In genomic region chr4:76977731-76978350, GRCh38 we compare ENCODE assay signal across 13 cellular contexts. TPM values are rescaled to one million over a fixed set of nuclear protein-coding genes. Genes with fewer than 3 reads are reported as not detected.
A peak's percentile ranks its signal among the peaks of the same experiment; 100 is the strongest.
DNase-seq lines count a peak whose midpoint lies in the region; ATAC-seq and TF ChIP-seq lines count a peak whose summit lies in the region.
"Had no signal": no experiment of that assay in that cellular context is flagged by ENCODE, and none has a peak within 500 bp of the region (broad histone marks: within the 10 kb centered on the region; RNA-seq: fewer than 3 reads in every experiment).

No MANE protein-coding gene starts in this region.

- peak overlapping the region; percentile 55; the same call in 1 of the 2 replicates for H3K23ac ChIP-seq in IMR-90 (ENCODE audit: low read depth, low read length)

- peaks cover 86% of the 10 kb centered on the region for H3K79me2 ChIP-seq in ACC112 (ENCODE audit: control insufficient read depth, insufficient read depth, low read length, unreplicated experiment)

- H2BK20ac ChIP-seq in IMR-90 (ENCODE audit: low read depth, low read length) = peak overlapping the region; percentile 66; the same call in 1 of the 2 replicates

- peak overlapping the region; percentile 83 for H3K14ac ChIP-seq in IMR-90 (replicated peaks; ENCODE audit: low read depth, low read length)

- H2AK9ac ChIP-seq in IMR-90 (replicated peaks; ENCODE audit: low read depth, low read length, poor library complexity) = no peak overlapping the region

- H2AK5ac ChIP-seq in IMR-90 (ENCODE audit: low read depth, low read length) = peak overlapping the region; percentile 82

- H3K56ac ChIP-seq in IMR-90 (ENCODE audit: extremely low read depth, insufficient read depth, low read length) = no peak overlapping the region; the same call in 1 of the 2 replicates

- H3K36me3 ChIP-seq in ACC112 (ENCODE audit: insufficient read depth, low read length) (no peaks in the 10 kb centered on the region), IMR-90 (ENCODE audit: control insufficient read depth, insufficient read depth, low read length) (peaks cover 13% of the 10 kb centered on the region)
- H3K36me3 ChIP-seq: pancreas had no signal

- no TSS peak for BruUV-seq in IMR-90 (replicated peaks; lab: Mats Ljungman, UMichigan)

- H4K91ac ChIP-seq in IMR-90 (ENCODE audit: insufficient read depth, low read depth, low read length) = peak overlapping the region; percentile 41; the same call in 1 of the 2 replicates

- TF ChIP-seq CTCF in IMR-90 (conservative IDR thresholded peaks at IDR 0.05; ENCODE audit: low read depth, low read length) = no peak

- TF ChIP-seq RAD21 in IMR-90 (IDR thresholded peaks at IDR 0.05; ENCODE audit: low read length) = no peak

- peak overlapping the region; percentile 66 for H4K5ac ChIP-seq in IMR-90 (ENCODE audit: low read depth, low read length)

- POLR2A ChIA-PET in IMR-90 (lab: Charles Lee; ENCODE audit: unreplicated experiment) = interaction anchor here (0.6 kb wide), 3 partner anchors 29 to 439 kb away, joined by 3 to 11 read pairs (median 4); no protein-coding TSS in a partner anchor

- H4K20me1 ChIP-seq in IMR-90 (ENCODE audit: insufficient read depth, low read length) = peaks cover 90% of the 10 kb centered on the region

- H3K18ac ChIP-seq in IMR-90 (ENCODE audit: low read depth, low read length) = peak overlapping the region; percentile 62

- H3K27me3 ChIP-seq in ACC112 (ENCODE audit: insufficient read depth, low read length) = no peaks in the 10 kb centered on the region
- no peaks in the 10 kb centered on the region for H3K27me3 ChIP-seq in IMR-90 (ENCODE audit: control insufficient read depth, insufficient read depth, low read length)
- H3K27me3 ChIP-seq: BLaER1, pancreas had no signal

- H4K8ac ChIP-seq in IMR-90 (ENCODE audit: low read depth in 2 of 2, low read length in 2 of 2) = peak overlapping the region; percentile 10 to 56; a peak in 3 of 4 replicates

- H3K9me3 ChIP-seq in IMR-90 (ENCODE audit: control insufficient read depth, insufficient read depth, low read length) = no peaks in the 10 kb centered on the region
- H3K9me3 ChIP-seq: pancreas had no signal

- WGBS in IMR-90 (ENCODE audit: extremely low coverage in 2 of 2, insufficient read length in 1 of 2), 2 experiments = no CpG with 5 or more reads among the region's 3 CpGs

- dilution Hi-C loops in IMR-90 (cut with HindIII; ENCODE audit: low sequenced_read_pairs, unreplicated experiment) = no loop called here

- peak overlapping the region; percentile 12 for H3K9ac ChIP-seq in IMR-90 (ENCODE audit: low read depth, low read length)
- H3K9ac ChIP-seq: BLaER1 had no signal

- H2AFZ ChIP-seq in ACC112 (ENCODE audit: low read length, unreplicated experiment) = no peak overlapping the region
- H2AFZ ChIP-seq in IMR-90 (replicated peaks; ENCODE audit: low read length, poor library complexity) = no peak overlapping the region

- peak overlapping the region; percentile 7 for H2BK120ac ChIP-seq in IMR-90 (ENCODE audit: low read depth, low read length)

- H3K4me2 ChIP-seq in IMR-90 (ENCODE audit: low read depth, low read length) = peak overlapping the region; percentile 25
- H3K4me2 ChIP-seq: BLaER1 had no signal

- H3K27ac ChIP-seq in ACC112 (ENCODE audit: low read depth, low read length) (peak overlapping the region; percentile 51), IMR-90 (ENCODE audit: insufficient read depth, low read length) (peak overlapping the region; percentile 84)
- H3K27ac ChIP-seq: BLaER1, pancreas had no signal

- ATAC-seq in IMR-90 (ENCODE audit: low read depth) = peak; percentile 74
- no peak for ATAC-seq in GM21423 (IDR thresholded peaks at IDR 0.05; ENCODE audit: unreplicated experiment)
- ATAC-seq: Right ventricle myocardium inferior had no signal

- peak overlapping the region; percentile 64 for H3K4ac ChIP-seq in IMR-90 (ENCODE audit: low read depth, low read length)

- H3K79me1 ChIP-seq in IMR-90 (ENCODE audit: low read depth in 1 of 2, low read length in 2 of 2) = peaks cover 26 to 75% of the 10 kb centered on the region in 2 experiments

- peak; percentile 87 for DNase-seq in IMR-90
- peak; percentile 77 for DNase-seq in amniotic epithelial cell (ENCODE audit: low read depth)
- peak; percentile 41 for DNase-seq in glomerular endothelial cell (ENCODE audit: extremely low read depth, low read depth, low spot score)
- DNase-seq in NCI-H1930 (lab: John Stamatoyannopoulos, UW) = no peak
- DNase-seq in NCI-H2029 treated with DMSO at 0.1 percent for 48 hours (lab: John Stamatoyannopoulos, UW) = no peak
- DNase-seq in SKM-1 (lab: John Stamatoyannopoulos, UW; ENCODE audit: unreplicated experiment) = no peak
- DNase-seq: central memory CD4-positive, alpha-beta T cell; NCI-H1694; pancreas had no signal

- H3K4me1 ChIP-seq in ACC112 (ENCODE audit: control insufficient read depth, insufficient read depth, low read length, unreplicated experiment) = peaks cover 58% of the 10 kb centered on the region
- peaks cover 28% of the 10 kb centered on the region for H3K4me1 ChIP-seq in IMR-90 (ENCODE audit: control insufficient read depth, insufficient read depth, low read length)

- intact Hi-C loops in IMR-90 (cut with micrococcal nuclease) = no loop called here

- H3K4me3 ChIP-seq in ACC112 (ENCODE audit: low read depth, low read length) = peak overlapping the region; percentile 6; the same call in 1 of the 2 replicates
- H3K4me3 ChIP-seq in IMR-90 (ENCODE audit: insufficient read depth, low read depth, low read length) = no peak overlapping the region
- H3K4me3 ChIP-seq: BLaER1, pancreas had no signal

- CTCF ChIA-PET in IMR-90 (lab: Yijun Ruan, JAX) = interaction anchor here (0.6 to 1.0 kb wide), 2 partner anchors 9 to 66 kb away, joined by 3 read pairs; no protein-coding TSS in a partner anchor

- in situ Hi-C loops in IMR-90 (cut with MboI; ENCODE audit: low sequenced_read_pairs) = no loop called here

- TF ChIP-seq POLR2A in IMR-90 (IDR thresholded peaks at IDR 0.05; ENCODE audit: low read depth, low read length) = no peak

- peak overlapping the region; percentile 69; the same call in 2 of the 3 replicates for H2BK15ac ChIP-seq in IMR-90 (ENCODE audit: low read depth, low read length)

- peak overlapping the region; percentile 49 for H2BK5ac ChIP-seq in IMR-90 (ENCODE audit: low read depth, low read length, poor library complexity, severe bottlenecking)

- H3K9me1 ChIP-seq in IMR-90 (ENCODE audit: insufficient read depth, low read length) = peaks cover 27% of the 10 kb centered on the region

TF ChIP-seq in IMR-90, 13 proteins besides CTCF, POLR2A, EP300 and RAD21:
- no peak for TF ChIP-seq MAFK (IDR thresholded peaks at IDR 0.05; ENCODE audit: low read depth, low read length)
- no peak for TF ChIP-seq FOS (IDR thresholded peaks at IDR 0.05; ENCODE audit: low read depth, low read length)
- no peak for TF ChIP-seq MAZ (IDR thresholded peaks at IDR 0.05; ENCODE audit: borderline replicate concordance, low read depth, low read length)
- TF ChIP-seq CHD1 (IDR thresholded peaks at IDR 0.05; ENCODE audit: low read depth, low read length) = no peak
- TF ChIP-seq MXI1 (IDR thresholded peaks at IDR 0.05; ENCODE audit: borderline replicate concordance, low read depth, low read length) = no peak
- TF ChIP-seq NFE2L2 (IDR thresholded peaks at IDR 0.05; ENCODE audit: low read depth, low read length) = no peak
TF ChIP-seq in IMR-90: peak in this region for 0.

RNA-seq across cellular contexts. Expression of gene SEPTIN11, which starts 28.3 kb away (rescaled TPM):
- total RNA-seq in IMR-90 (2012; rRNA removed) (573 and 632 TPM in 2 replicates), glomerular endothelial cell (162 and 242 TPM in 2 replicates)
- polyA plus RNA-seq in IMR-90 (2012; rRNA removed) = 258 and 267 TPM in 2 replicates
- polyA plus RNA-seq in IMR-90 (2012; cell fraction: cytosol; rRNA removed) = 75.9 and 85.0 TPM in 2 replicates
- 36.2 and 197 TPM in 2 replicates for polyA plus RNA-seq in IMR-90 (2012; cell fraction: nucleus; rRNA removed; ENCODE audit: low replicate concordance)

Comparison
In these comparisons a context has a peak if more than half of its experiments do, and no peak if none do; other contexts are left out.
1. DNase-seq: peak in IMR-90 (single experiment), amniotic epithelial cell (single experiment) and glomerular endothelial cell (single experiment); none in NCI-H1930 (0 of 2), NCI-H2029 treated with DMSO at 0.1 percent for 48 hours (single experiment) and SKM-1 (single experiment).